ENCODE assay signal across 12 cellular contexts in the genomic region with DNA sequence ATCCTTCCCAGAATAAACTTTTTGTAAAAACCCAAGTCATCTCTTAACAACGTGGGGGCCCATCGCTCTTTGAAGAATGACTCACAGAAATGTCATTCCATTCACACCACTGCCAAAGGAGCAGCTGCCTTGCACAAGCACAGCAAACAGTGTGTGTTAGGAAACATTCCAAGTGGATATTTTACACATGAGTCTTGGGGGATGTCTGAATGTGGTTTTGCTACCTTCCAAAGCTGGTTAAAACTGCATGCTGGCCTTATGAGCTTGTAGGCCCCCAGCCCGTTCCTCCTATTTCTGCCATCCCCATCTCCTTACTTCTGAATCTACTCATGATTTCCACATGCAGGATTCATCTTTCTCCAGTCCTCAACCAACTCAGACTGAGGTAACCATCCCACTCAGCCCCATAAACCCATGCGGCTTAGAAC.
A peak's percentile ranks its signal among the peaks of the same experiment; 100 is the strongest.
DNase-seq lines count a peak whose midpoint lies in the region; ATAC-seq and TF ChIP-seq lines count a peak whose summit lies in the region.
"Had no signal": no experiment of that assay in that cellular context is flagged by ENCODE, and none has a peak within 500 bp of the region (broad histone marks: within the 10 kb centered on the region; RNA-seq: fewer than 3 reads in every experiment).

No MANE protein-coding gene starts in this region.

- peak overlapping the region; percentile 73 for H3K27ac Mint-ChIP-seq in Caco-2 (ENCODE audit: unreplicated experiment)
- H3K27ac Mint-ChIP-seq: natural killer cell had no signal

- BruUV-seq in Caco-2 (replicated peaks; lab: Mats Ljungman, UMichigan) = no TSS peak

- intact Hi-C loops in Caco-2 (cut with micrococcal nuclease; ENCODE audit: unreplicated experiment) = no loop called here

- no peaks in the 10 kb centered on the region for H3K27me3 Mint-ChIP-seq in Caco-2 (ENCODE audit: insufficient read depth, unreplicated experiment)

- no peaks in the 10 kb centered on the region for H3K27me3 ChIP-seq in Caco-2 (replicated peaks; ENCODE audit: control insufficient read depth, insufficient read depth, low read length)

- ATAC-seq in HG03571 (IDR thresholded peaks at IDR 0.05; ENCODE audit: unreplicated experiment) (no peak), HG02759 (IDR thresholded peaks at IDR 0.05; ENCODE audit: unreplicated experiment) (no peak)
- ATAC-seq: natural killer cell had no signal

- no peak overlapping the region for H3K4me3 Mint-ChIP-seq in Caco-2 (ENCODE audit: unreplicated experiment)
- H3K4me3 Mint-ChIP-seq: natural killer cell had no signal

- no peak overlapping the region for H3K4me3 ChIP-seq in Caco-2 (ENCODE audit: low read depth, low read length)
- H3K4me3 ChIP-seq in epithelial cell of esophagus (ENCODE audit: low read length) = no peak overlapping the region

- peaks cover 13% of the 10 kb centered on the region for H3K4me1 Mint-ChIP-seq in Caco-2 (ENCODE audit: low read depth, unreplicated experiment)
- H3K4me1 Mint-ChIP-seq: natural killer cell had no signal

- DNase-seq in Caco-2 (peak; percentile 39 to 44), NCI-H446 treated with DMSO at 0.1 percent for 48 hours (lab: John Stamatoyannopoulos, UW) (peak; percentile 35), epithelial cell of esophagus (ENCODE audit: low read depth) (peak; percentile 82), occipital lobe (lab: John Stamatoyannopoulos, UW) (peak; percentile 1), NCI-H345 (lab: John Stamatoyannopoulos, UW) (no peak)
- DNase-seq in activated CD4-positive, CD25-positive, alpha-beta regulatory T cell treated with anti-CD3 and anti-CD28 coated beads, Interleukin-2, amount 50 U/mL, for 72 hours = no peak
- DNase-seq: dermis blood vessel endothelial cell, DMS153, natural killer cell, NCI-H1436 treated with DMSO at 0.1 percent for 48 hours had no signal

- CTCF ChIA-PET in Caco-2 (lab: Charles Lee) = interaction anchor here (0.6 kb wide), 1 partner anchor 54 kb away, joined by 3 read pairs; no protein-coding TSS in a partner anchor

- H3K9me3 ChIP-seq in Caco-2 = no peaks in the 10 kb centered on the region

- no peaks in the 10 kb centered on the region for H3K9me3 Mint-ChIP-seq in Caco-2 (ENCODE audit: unreplicated experiment)

- POLR2A ChIA-PET in Caco-2 (lab: Charles Lee) = no interaction called here

- TF ChIP-seq CTCF in Caco-2 (IDR thresholded peaks at IDR 0.05; ENCODE audit: insufficient read depth in 1 of 2, low read depth in 1 of 2, low read length in 1 of 2, severe bottlenecking in 1 of 2, unreplicated experiment in 1 of 2) (no peak), epithelial cell of esophagus (IDR thresholded peaks at IDR 0.05; ENCODE audit: insufficient read depth, low read depth, low read length, missing control alignments) (no peak)

- H3K36me3 ChIP-seq in Caco-2 (ENCODE audit: control insufficient read depth, insufficient read depth, low read length) = no peaks in the 10 kb centered on the region

- H3K36me3 Mint-ChIP-seq in Caco-2 (ENCODE audit: insufficient read depth, unreplicated experiment) = no peaks in the 10 kb centered on the region
- H3K36me3 Mint-ChIP-seq: natural killer cell had no signal

- peaks cover 14% of the 10 kb centered on the region for H3K4me1 ChIP-seq in Caco-2

Comparison
In these comparisons a context has a peak if more than half of its experiments do, and no peak if none do; other contexts are left out.
1. DNase-seq: peak in Caco-2 (2 of 2), NCI-H446 treated with DMSO at 0.1 percent for 48 hours (single experiment), epithelial cell of esophagus (single experiment) and occipital lobe (single experiment); none in activated CD4-positive, CD25-positive, alpha-beta regulatory T cell treated with anti-CD3 and anti-CD28 coated beads, Interleukin-2, amount 50 U/mL, for 72 hours (single experiment) and NCI-H345 (single experiment).